ENCODE assay signal across 3 cellular contexts in the genomic region with DNA sequence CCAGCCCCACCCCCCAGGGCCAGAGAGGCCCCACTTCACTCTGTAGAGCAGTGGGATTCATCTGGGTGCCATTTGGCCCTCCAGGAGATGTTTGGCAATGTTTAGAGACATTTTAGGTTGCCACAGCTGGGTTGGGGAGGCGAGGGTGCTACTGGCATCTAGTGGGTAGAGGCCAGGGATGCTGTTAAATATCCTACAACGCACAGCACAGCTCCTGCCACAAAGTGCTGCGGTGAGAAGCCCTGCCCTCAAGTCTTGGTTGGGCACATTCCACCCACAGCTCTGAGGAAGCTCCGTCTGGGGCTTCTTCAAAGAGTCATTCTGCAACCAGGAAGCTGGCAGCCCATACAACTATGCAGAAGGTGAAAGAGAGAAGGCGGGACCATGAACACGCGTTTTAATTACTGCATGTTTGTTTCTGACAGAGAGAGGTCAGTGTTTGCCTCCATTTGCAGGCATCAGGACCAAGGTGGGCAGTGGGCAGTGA.
TF ChIP-seq lines count a peak whose summit lies in the region.

No MANE protein-coding gene starts in this region.

TF ChIP-seq in liver, 16 proteins besides CTCF, POLR2A, EP300 and RAD21:
- TF ChIP-seq SP1 (IDR thresholded peaks at IDR 0.05) (no peak), HNF4G (IDR thresholded peaks at IDR 0.05) (no peak), RXRA (IDR thresholded peaks at IDR 0.05) (no peak), NR2F2 (IDR thresholded peaks at IDR 0.05) (no peak), TAF1 (conservative IDR thresholded peaks at IDR 0.05) (no peak)
- TF ChIP-seq, protein P1, sequence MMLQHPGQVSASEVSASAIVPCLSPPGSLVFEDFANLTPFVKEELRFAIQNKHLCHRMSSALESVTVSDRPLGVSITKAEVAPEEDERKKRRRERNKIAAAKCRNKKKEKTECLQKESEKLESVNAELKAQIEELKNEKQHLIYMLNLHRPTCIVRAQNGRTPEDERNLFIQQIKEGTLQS (IDR thresholded peaks at IDR 0.05): no peak
- TF ChIP-seq, protein P2, sequence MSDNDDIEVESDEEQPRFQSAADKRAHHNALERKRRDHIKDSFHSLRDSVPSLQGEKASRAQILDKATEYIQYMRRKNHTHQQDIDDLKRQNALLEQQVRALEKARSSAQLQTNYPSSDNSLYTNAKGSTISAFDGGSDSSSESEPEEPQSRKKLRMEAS (IDR thresholded peaks at IDR 0.05): no peak

TF ChIP-seq in HepG2, 621 proteins besides CTCF, POLR2A, EP300 and RAD21:
- no peak for TF ChIP-seq ZNF224 (CRISPR knock-in tag; IDR thresholded peaks at IDR 0.05)
- TF ChIP-seq CBX2 (IDR thresholded peaks at IDR 0.05; ENCODE audit: low read depth, low read length): no peak
- no peak for TF ChIP-seq CBX2 (CRISPR knock-in tag; IDR thresholded peaks at IDR 0.05; ENCODE audit: low read depth)
- TF ChIP-seq NFIB (CRISPR knock-in tag; IDR thresholded peaks at IDR 0.05; ENCODE audit: borderline replicate concordance): no peak
- no peak for TF ChIP-seq ZSCAN25 (CRISPR knock-in tag; IDR thresholded peaks at IDR 0.05)
- no peak for TF ChIP-seq RFXANK (CRISPR knock-in tag; IDR thresholded peaks at IDR 0.05)
- TF ChIP-seq, protein P3, sequence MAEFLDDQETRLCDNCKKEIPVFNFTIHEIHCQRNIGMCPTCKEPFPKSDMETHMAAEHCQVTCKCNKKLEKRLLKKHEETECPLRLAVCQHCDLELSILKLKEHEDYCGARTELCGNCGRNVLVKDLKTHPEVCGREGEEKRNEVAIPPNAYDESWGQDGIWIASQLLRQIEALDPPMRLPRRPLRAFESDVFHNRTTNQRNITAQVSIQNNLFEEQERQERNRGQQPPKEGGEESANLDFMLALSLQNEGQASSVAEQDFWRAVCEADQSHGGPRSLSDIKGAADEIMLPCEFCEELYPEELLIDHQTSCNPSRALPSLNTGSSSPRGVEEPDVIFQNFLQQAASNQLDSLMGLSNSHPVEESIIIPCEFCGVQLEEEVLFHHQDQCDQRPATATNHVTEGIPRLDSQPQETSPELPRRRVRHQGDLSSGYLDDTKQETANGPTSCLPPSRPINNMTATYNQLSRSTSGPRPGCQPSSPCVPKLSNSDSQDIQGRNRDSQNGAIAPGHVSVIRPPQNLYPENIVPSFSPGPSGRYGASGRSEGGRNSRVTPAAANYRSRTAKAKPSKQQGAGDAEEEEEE (CRISPR knock-in tag; IDR thresholded peaks at IDR 0.05; ENCODE audit: borderline replicate concordance): no peak
- TF ChIP-seq NONO (IDR thresholded peaks at IDR 0.05): no peak
- no peak for TF ChIP-seq NONO (CRISPR knock-in tag; conservative IDR thresholded peaks at IDR 0.05)
- TF ChIP-seq ZNF446 (CRISPR knock-in tag; IDR thresholded peaks at IDR 0.05): no peak
- no peak for TF ChIP-seq MED8 (CRISPR knock-in tag; IDR thresholded peaks at IDR 0.05; ENCODE audit: insufficient replicate concordance)
- no peak for TF ChIP-seq ZNF841 (CRISPR knock-in tag; IDR thresholded peaks at IDR 0.05; ENCODE audit: borderline replicate concordance)
- TF ChIP-seq ZNF720 (CRISPR knock-in tag; IDR thresholded peaks at IDR 0.05): no peak
- TF ChIP-seq ZBTB20 (CRISPR knock-in tag; IDR thresholded peaks at IDR 0.05; ENCODE audit: borderline replicate concordance, low read depth): no peak
- no peak for TF ChIP-seq SRSF9 (IDR thresholded peaks at IDR 0.05; ENCODE audit: borderline replicate concordance, insufficient read depth, low read depth, low read length, poor library complexity, severe bottlenecking)
- no peak for TF ChIP-seq ZNF75D (CRISPR knock-in tag; IDR thresholded peaks at IDR 0.05; ENCODE audit: borderline replicate concordance)
- no peak for TF ChIP-seq MLLT10 (CRISPR knock-in tag; IDR thresholded peaks at IDR 0.05)
- TF ChIP-seq MTA1 (CRISPR knock-in tag; IDR thresholded peaks at IDR 0.05; ENCODE audit: borderline replicate concordance): no peak

TF ChIP-seq in GM23338, 12 proteins besides CTCF, POLR2A, EP300 and RAD21:
- no peak for TF ChIP-seq NANOG (IDR thresholded peaks at IDR 0.05; ENCODE audit: borderline replicate concordance)
- TF ChIP-seq ZNF114 (CRISPR knock-in tag; IDR thresholded peaks at IDR 0.05): no peak
- no peak for TF ChIP-seq EZH2 (IDR thresholded peaks at IDR 0.05; ENCODE audit: low read depth, unreplicated experiment)
- TF ChIP-seq, protein P4, sequence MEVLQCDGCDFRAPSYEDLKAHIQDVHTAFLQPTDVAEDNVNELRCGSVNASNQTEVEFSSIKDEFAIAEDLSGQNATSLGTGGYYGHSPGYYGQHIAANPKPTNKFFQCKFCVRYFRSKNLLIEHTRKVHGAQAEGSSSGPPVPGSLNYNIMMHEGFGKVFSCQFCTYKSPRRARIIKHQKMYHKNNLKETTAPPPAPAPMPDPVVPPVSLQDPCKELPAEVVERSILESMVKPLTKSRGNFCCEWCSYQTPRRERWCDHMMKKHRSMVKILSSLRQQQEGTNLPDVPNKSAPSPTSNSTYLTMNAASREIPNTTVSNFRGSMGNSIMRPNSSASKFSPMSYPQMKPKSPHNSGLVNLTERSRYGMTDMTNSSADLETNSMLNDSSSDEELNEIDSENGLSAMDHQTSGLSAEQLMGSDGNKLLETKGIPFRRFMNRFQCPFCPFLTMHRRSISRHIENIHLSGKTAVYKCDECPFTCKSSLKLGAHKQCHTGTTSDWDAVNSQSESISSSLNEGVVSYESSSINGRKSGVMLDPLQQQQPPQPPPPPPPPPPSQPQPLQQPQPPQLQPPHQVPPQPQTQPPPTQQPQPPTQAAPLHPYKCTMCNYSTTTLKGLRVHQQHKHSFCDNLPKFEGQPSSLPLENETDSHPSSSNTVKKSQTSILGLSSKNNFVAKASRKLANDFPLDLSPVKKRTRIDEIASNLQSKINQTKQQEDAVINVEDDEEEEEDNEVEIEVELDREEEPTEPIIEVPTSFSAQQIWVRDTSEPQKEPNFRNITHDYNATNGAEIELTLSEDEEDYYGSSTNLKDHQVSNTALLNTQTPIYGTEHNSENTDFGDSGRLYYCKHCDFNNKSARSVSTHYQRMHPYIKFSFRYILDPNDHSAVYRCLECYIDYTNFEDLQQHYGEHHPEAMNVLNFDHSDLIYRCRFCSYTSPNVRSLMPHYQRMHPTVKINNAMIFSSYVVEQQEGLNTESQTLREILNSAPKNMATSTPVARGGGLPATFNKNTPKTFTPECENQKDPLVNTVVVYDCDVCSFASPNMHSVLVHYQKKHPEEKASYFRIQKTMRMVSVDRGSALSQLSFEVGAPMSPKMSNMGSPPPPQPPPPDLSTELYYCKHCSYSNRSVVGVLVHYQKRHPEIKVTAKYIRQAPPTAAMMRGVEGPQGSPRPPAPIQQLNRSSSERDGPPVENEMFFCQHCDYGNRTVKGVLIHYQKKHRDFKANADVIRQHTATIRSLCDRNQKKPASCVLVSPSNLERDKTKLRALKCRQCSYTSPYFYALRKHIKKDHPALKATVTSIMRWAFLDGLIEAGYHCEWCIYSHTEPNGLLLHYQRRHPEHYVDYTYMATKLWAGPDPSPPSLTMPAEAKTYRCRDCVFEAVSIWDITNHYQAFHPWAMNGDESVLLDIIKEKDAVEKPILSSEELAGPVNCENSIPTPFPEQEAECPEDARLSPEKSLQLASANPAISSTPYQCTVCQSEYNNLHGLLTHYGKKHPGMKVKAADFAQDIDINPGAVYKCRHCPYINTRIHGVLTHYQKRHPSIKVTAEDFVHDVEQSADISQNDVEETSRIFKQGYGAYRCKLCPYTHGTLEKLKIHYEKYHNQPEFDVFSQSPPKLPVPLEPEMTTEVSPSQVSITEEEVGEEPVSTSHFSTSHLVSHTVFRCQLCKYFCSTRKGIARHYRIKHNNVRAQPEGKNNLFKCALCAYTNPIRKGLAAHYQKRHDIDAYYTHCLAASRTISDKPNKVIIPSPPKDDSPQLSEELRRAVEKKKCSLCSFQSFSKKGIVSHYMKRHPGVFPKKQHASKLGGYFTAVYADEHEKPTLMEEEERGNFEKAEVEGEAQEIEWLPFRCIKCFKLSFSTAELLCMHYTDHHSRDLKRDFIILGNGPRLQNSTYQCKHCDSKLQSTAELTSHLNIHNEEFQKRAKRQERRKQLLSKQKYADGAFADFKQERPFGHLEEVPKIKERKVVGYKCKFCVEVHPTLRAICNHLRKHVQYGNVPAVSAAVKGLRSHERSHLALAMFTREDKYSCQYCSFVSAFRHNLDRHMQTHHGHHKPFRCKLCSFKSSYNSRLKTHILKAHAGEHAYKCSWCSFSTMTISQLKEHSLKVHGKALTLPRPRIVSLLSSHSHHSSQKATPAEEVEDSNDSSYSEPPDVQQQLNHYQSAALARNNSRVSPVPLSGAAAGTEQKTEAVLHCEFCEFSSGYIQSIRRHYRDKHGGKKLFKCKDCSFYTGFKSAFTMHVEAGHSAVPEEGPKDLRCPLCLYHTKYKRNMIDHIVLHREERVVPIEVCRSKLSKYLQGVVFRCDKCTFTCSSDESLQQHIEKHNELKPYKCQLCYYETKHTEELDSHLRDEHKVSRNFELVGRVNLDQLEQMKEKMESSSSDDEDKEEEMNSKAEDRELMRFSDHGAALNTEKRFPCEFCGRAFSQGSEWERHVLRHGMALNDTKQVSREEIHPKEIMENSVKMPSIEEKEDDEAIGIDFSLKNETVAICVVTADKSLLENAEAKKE (CRISPR knock-in tag; IDR thresholded peaks at IDR 0.05): no peak
- TF ChIP-seq, protein P5, sequence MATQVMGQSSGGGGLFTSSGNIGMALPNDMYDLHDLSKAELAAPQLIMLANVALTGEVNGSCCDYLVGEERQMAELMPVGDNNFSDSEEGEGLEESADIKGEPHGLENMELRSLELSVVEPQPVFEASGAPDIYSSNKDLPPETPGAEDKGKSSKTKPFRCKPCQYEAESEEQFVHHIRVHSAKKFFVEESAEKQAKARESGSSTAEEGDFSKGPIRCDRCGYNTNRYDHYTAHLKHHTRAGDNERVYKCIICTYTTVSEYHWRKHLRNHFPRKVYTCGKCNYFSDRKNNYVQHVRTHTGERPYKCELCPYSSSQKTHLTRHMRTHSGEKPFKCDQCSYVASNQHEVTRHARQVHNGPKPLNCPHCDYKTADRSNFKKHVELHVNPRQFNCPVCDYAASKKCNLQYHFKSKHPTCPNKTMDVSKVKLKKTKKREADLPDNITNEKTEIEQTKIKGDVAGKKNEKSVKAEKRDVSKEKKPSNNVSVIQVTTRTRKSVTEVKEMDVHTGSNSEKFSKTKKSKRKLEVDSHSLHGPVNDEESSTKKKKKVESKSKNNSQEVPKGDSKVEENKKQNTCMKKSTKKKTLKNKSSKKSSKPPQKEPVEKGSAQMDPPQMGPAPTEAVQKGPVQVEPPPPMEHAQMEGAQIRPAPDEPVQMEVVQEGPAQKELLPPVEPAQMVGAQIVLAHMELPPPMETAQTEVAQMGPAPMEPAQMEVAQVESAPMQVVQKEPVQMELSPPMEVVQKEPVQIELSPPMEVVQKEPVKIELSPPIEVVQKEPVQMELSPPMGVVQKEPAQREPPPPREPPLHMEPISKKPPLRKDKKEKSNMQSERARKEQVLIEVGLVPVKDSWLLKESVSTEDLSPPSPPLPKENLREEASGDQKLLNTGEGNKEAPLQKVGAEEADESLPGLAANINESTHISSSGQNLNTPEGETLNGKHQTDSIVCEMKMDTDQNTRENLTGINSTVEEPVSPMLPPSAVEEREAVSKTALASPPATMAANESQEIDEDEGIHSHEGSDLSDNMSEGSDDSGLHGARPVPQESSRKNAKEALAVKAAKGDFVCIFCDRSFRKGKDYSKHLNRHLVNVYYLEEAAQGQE (IDR thresholded peaks at IDR 0.05; ENCODE audit: unreplicated experiment): no peak
- no peak for TF ChIP-seq EZH2phosphoT487 (IDR thresholded peaks at IDR 0.05; ENCODE audit: unreplicated experiment)
- no peak for TF ChIP-seq ZNF331 (CRISPR knock-in tag; IDR thresholded peaks at IDR 0.05; ENCODE audit: low read depth)
- TF ChIP-seq POLR2AphosphoS5 (IDR thresholded peaks at IDR 0.05; ENCODE audit: low read depth): no peak
- no peak for TF ChIP-seq JUNB (IDR thresholded peaks at IDR 0.05; ENCODE audit: unreplicated experiment)
- no peak for TF ChIP-seq STAT1 (IDR thresholded peaks at IDR 0.05; ENCODE audit: unreplicated experiment)
- TF ChIP-seq, protein P6, sequence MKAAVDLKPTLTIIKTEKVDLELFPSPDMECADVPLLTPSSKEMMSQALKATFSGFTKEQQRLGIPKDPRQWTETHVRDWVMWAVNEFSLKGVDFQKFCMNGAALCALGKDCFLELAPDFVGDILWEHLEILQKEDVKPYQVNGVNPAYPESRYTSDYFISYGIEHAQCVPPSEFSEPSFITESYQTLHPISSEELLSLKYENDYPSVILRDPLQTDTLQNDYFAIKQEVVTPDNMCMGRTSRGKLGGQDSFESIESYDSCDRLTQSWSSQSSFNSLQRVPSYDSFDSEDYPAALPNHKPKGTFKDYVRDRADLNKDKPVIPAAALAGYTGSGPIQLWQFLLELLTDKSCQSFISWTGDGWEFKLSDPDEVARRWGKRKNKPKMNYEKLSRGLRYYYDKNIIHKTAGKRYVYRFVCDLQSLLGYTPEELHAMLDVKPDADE (IDR thresholded peaks at IDR 0.05): no peak
- TF ChIP-seq CREB1 (CRISPR knock-in tag; IDR thresholded peaks at IDR 0.05; ENCODE audit: low read depth): no peak
